In the genomic region with DNA sequence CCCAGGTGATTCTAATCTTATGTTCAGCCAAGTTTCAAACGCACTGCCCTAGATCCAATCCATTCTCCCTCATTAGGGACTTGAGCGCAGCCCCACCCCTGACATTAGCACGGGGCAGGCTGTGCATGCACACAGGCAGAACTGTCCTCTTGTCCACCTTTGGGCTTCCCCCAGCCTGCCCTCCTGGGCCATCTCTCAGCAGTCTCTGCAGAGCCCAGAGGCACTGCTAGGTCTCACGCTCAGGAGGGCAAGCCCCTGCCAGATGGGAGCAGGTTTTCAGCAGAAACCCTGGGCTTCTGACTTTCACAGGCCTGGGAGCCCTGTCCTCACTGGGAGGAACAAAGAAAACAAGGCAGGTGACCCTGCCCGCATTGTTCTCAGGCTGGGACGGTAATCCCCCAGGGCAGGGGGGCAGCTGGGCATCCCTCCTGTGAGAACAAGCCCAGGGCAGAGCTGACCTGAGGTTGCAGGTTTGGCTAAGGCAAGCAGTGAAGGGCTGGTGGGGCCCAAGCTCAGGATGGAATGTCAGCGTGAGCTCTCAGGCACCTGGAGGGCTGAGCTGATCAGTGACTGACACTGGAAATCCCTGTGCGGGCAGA, we compare ENCODE assay signal across 1 cellular context.
TF ChIP-seq lines count a peak whose summit lies in the region.

No MANE protein-coding gene starts in this region.

TF ChIP-seq in HCT116, 20 proteins besides CTCF, POLR2A, EP300 and RAD21 (continued from another document):
- TF ChIP-seq, protein P1, sequence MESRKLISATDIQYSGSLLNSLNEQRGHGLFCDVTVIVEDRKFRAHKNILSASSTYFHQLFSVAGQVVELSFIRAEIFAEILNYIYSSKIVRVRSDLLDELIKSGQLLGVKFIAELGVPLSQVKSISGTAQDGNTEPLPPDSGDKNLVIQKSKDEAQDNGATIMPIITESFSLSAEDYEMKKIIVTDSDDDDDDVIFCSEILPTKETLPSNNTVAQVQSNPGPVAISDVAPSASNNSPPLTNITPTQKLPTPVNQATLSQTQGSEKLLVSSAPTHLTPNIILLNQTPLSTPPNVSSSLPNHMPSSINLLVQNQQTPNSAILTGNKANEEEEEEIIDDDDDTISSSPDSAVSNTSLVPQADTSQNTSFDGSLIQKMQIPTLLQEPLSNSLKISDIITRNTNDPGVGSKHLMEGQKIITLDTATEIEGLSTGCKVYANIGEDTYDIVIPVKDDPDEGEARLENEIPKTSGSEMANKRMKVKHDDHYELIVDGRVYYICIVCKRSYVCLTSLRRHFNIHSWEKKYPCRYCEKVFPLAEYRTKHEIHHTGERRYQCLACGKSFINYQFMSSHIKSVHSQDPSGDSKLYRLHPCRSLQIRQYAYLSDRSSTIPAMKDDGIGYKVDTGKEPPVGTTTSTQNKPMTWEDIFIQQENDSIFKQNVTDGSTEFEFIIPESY (IDR thresholded peaks at IDR 0.05; ENCODE audit: extremely low read depth, insufficient replicate concordance, low read length) = no peak
- TF ChIP-seq EZH2 (IDR thresholded peaks at IDR 0.05) = no peak
- TF ChIP-seq, protein P2, sequence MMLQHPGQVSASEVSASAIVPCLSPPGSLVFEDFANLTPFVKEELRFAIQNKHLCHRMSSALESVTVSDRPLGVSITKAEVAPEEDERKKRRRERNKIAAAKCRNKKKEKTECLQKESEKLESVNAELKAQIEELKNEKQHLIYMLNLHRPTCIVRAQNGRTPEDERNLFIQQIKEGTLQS (IDR thresholded peaks at IDR 0.05) = no peak
- TF ChIP-seq CBX3 (IDR thresholded peaks at IDR 0.05; ENCODE audit: low read depth) = no peak
- no peak for TF ChIP-seq TCF7L2 (IDR thresholded peaks at IDR 0.05; ENCODE audit: borderline replicate concordance, extremely low read depth, insufficient read depth, insufficient read length)
- no peak for TF ChIP-seq ZNF274 (IDR thresholded peaks at IDR 0.05; ENCODE audit: low read depth, low read length)
- TF ChIP-seq, protein P3, sequence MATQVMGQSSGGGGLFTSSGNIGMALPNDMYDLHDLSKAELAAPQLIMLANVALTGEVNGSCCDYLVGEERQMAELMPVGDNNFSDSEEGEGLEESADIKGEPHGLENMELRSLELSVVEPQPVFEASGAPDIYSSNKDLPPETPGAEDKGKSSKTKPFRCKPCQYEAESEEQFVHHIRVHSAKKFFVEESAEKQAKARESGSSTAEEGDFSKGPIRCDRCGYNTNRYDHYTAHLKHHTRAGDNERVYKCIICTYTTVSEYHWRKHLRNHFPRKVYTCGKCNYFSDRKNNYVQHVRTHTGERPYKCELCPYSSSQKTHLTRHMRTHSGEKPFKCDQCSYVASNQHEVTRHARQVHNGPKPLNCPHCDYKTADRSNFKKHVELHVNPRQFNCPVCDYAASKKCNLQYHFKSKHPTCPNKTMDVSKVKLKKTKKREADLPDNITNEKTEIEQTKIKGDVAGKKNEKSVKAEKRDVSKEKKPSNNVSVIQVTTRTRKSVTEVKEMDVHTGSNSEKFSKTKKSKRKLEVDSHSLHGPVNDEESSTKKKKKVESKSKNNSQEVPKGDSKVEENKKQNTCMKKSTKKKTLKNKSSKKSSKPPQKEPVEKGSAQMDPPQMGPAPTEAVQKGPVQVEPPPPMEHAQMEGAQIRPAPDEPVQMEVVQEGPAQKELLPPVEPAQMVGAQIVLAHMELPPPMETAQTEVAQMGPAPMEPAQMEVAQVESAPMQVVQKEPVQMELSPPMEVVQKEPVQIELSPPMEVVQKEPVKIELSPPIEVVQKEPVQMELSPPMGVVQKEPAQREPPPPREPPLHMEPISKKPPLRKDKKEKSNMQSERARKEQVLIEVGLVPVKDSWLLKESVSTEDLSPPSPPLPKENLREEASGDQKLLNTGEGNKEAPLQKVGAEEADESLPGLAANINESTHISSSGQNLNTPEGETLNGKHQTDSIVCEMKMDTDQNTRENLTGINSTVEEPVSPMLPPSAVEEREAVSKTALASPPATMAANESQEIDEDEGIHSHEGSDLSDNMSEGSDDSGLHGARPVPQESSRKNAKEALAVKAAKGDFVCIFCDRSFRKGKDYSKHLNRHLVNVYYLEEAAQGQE (IDR thresholded peaks at IDR 0.05; ENCODE audit: low read depth) = no peak
- TF ChIP-seq ELF1 (IDR thresholded peaks at IDR 0.05; ENCODE audit: borderline replicate concordance, low read depth) = no peak
- TF ChIP-seq SP1 (IDR thresholded peaks at IDR 0.05; ENCODE audit: low read depth) = no peak
- TF ChIP-seq, protein P4, sequence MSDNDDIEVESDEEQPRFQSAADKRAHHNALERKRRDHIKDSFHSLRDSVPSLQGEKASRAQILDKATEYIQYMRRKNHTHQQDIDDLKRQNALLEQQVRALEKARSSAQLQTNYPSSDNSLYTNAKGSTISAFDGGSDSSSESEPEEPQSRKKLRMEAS (IDR thresholded peaks at IDR 0.05) = no peak
- TF ChIP-seq FOSL1 (IDR thresholded peaks at IDR 0.05; ENCODE audit: low read depth) = no peak
- TF ChIP-seq JUND (IDR thresholded peaks at IDR 0.05) = no peak
- no peak for TF ChIP-seq EGR1 (IDR thresholded peaks at IDR 0.05; ENCODE audit: low read depth)
- TF ChIP-seq ZFX (IDR thresholded peaks at IDR 0.05) = no peak
- no peak for TF ChIP-seq EZH2phosphoT487 (IDR thresholded peaks at IDR 0.05; ENCODE audit: borderline replicate concordance)
TF ChIP-seq in HCT116: peak in this region for 0.
